ENCODE assay signal across 21 cellular contexts in genomic region chr1:37731312-37732019, GRCh38. TPM values are rescaled to one million over a fixed set of nuclear protein-coding genes. Genes with fewer than 3 reads are reported as not detected.
DNase-seq lines count a peak whose midpoint lies in the region; ATAC-seq and TF ChIP-seq lines count a peak whose summit lies in the region.
"Had no signal": no experiment of that assay in that cellular context is flagged by ENCODE, and none has a peak within 500 bp of the region (broad histone marks: within the 10 kb centered on the region; RNA-seq: fewer than 3 reads in every experiment).

No MANE protein-coding gene starts in this region.

- intact Hi-C loops in upper lobe of right lung (cut with DNase I) (no loop called here), esophagus squamous epithelium (cut with DNase I) (no loop called here)

- no peaks in the 10 kb centered on the region for H3K4me1 ChIP-seq in upper lobe of right lung
- H3K4me1 ChIP-seq in esophagus squamous epithelium, result peaks cover 0 to 10% (median 0%) of the 10 kb centered on the region in 3 donors
- H3K4me1 ChIP-seq: HAP-1 had no signal

- no peak overlapping the region for H3K4me3 Mint-ChIP-seq in chondrocyte (ENCODE audit: unreplicated experiment)
- H3K4me3 Mint-ChIP-seq: GM23338 had no signal

- H3K9me3 Mint-ChIP-seq in chondrocyte (ENCODE audit: low read depth), result no peaks in the 10 kb centered on the region
- H3K9me3 Mint-ChIP-seq: GM23338 had no signal

- H3K27me3 Mint-ChIP-seq in chondrocyte (ENCODE audit: low read depth), result peaks cover 64% of the 10 kb centered on the region

- WGBS in esophagus squamous epithelium, 2 donors, result 80% methylated on average over 1 to 5 of the region's 15 CpGs

- TF ChIP-seq POLR2A in esophagus squamous epithelium (IDR thresholded peaks at IDR 0.05) (no peak), GM18505 (IDR thresholded peaks at IDR 0.05; ENCODE audit: borderline replicate concordance, extremely low read depth, insufficient read depth, insufficient read length) (no peak)

- H3K27ac Mint-ChIP-seq in chondrocyte (ENCODE audit: unreplicated experiment), result no peak overlapping the region
- H3K27ac Mint-ChIP-seq: GM23338 had no signal

- ATAC-seq in upper lobe of right lung (no peak), GM18858 (IDR thresholded peaks at IDR 0.05; ENCODE audit: unreplicated experiment) (no peak), GM18505 (IDR thresholded peaks at IDR 0.05; ENCODE audit: unreplicated experiment) (no peak)

- no peaks in the 10 kb centered on the region for H3K4me1 Mint-ChIP-seq in chondrocyte (ENCODE audit: low read depth)

- H3K36me3 Mint-ChIP-seq in chondrocyte (ENCODE audit: low read depth), result no peaks in the 10 kb centered on the region

- H3K27me3 ChIP-seq in upper lobe of right lung (peaks cover 18% of the 10 kb centered on the region), esophagus squamous epithelium (peaks cover 0 to 69% (median 2%) of the 10 kb centered on the region in 4 donors)

- H3K36me3 ChIP-seq in upper lobe of right lung, result no peaks in the 10 kb centered on the region
- H3K36me3 ChIP-seq in esophagus squamous epithelium, result no peaks in the 10 kb centered on the region
- H3K36me3 ChIP-seq: HAP-1 had no signal

- TF ChIP-seq CTCF in chondrocyte (IDR thresholded peaks at IDR 0.05), result no peak
- no peak for TF ChIP-seq CTCF in upper lobe of right lung (IDR thresholded peaks at IDR 0.05)
- no peak for TF ChIP-seq CTCF in esophagus squamous epithelium (IDR thresholded peaks at IDR 0.05)

- DNase-seq in NCI-H82 (lab: John Stamatoyannopoulos, UW), result peak; percentile 29
- DNase-seq in NCI-H82 treated with DMSO at 0.1 percent for 48 hours (lab: John Stamatoyannopoulos, UW; ENCODE audit: unreplicated experiment), result no peak
- peak; percentile 52 for DNase-seq in chondrocyte (ENCODE audit: low spot score)
- DNase-seq in mesenteric fat pad (ENCODE audit: low spot score), result peak; percentile 82
- peak; percentile 43 for DNase-seq in upper lobe of right lung
- DNase-seq in esophagus squamous epithelium (lab: John Stamatoyannopoulos, UW), result no peak
- DNase-seq: ACHN, DMS153, DND-41, Karpas-422, NCI-H1092, NCI-H1417 treated with DMSO at 0.1 percent for 48 hours, NCI-H1694 treated with DMSO at 0.1 percent for 48 hours, NCI-H2081, NCI-H2227 treated with DMSO at 0.1 percent for 48 hours, SK-N-SH had no signal

- H3K9me3 ChIP-seq in upper lobe of right lung, result no peaks in the 10 kb centered on the region
- H3K9me3 ChIP-seq in esophagus squamous epithelium, result no peaks in the 10 kb centered on the region
- H3K9me3 ChIP-seq: HAP-1, SK-N-SH had no signal

- H3K4me3 ChIP-seq in upper lobe of right lung (no peak overlapping the region), esophagus squamous epithelium (no peak overlapping the region)
- H3K4me3 ChIP-seq: GM23338, HAP-1 had no signal

- H3K27ac ChIP-seq in upper lobe of right lung (no peak overlapping the region), esophagus squamous epithelium (no peak overlapping the region)
- H3K27ac ChIP-seq: 22Rv1 had no signal

RNA-seq across cellular contexts. Expression of gene EPHA10, which starts 33.5 kb away (rescaled TPM):
- total RNA-seq in chondrocyte (0.37 TPM in 1 of 3 replicates, not detected in the others), mesenteric fat pad (not detected), upper lobe of right lung (1.4 TPM), esophagus squamous epithelium (under 1 TPM in 3 of 4 donors, not detected in 1; 0.19 to 0.49 (median 0.31) TPM)

RNA-seq across cellular contexts. Expression of gene CDCA8, which starts 39.1 kb away (rescaled TPM):
- 5.7 to 7.0 TPM (median 6.0 TPM) in 3 replicates for total RNA-seq in chondrocyte
- total RNA-seq in mesenteric fat pad, result 0.35 TPM
- total RNA-seq in upper lobe of right lung, result 0.78 TPM
- total RNA-seq in esophagus squamous epithelium, result 10 to 100 TPM in 1 of 4 donors, 1 to 10 TPM in 3; 3.4 to 15.1 (median 7.5) TPM

Comparison
In these comparisons a context has a peak if more than half of its experiments do, and no peak if none do; other contexts are left out.
1. DNase-seq: peak in NCI-H82 (single experiment), chondrocyte (single experiment), mesenteric fat pad (single experiment) and upper lobe of right lung (single experiment); none in NCI-H82 treated with DMSO at 0.1 percent for 48 hours (single experiment) and esophagus squamous epithelium (single experiment).